ENCODE assay signal across 9 cellular contexts in genomic region chr10:3887404-3887803, GRCh38.
A peak's percentile ranks its signal among the peaks of the same experiment; 100 is the strongest.
DNase-seq lines count a peak whose midpoint lies in the region; ATAC-seq, FAIRE-seq and TF ChIP-seq lines count a peak whose summit lies in the region.
"Had no signal": no experiment of that assay in that cellular context is flagged by ENCODE, and none has a peak within 500 bp of the region (broad histone marks: within the 10 kb centered on the region; RNA-seq: fewer than 3 reads in every experiment).

No MANE protein-coding gene starts in this region.

- 97% methylated on average over 7 of the region's 7 CpGs for WGBS in HepG2 (ENCODE audit: low lambda C conversion rate)

- BruUV-seq in HepG2 (replicated peaks; lab: Mats Ljungman, UMichigan), result no TSS peak

- H3K9ac ChIP-seq in HepG2 (ENCODE audit: insufficient read depth, low read depth, low read length), result peak overlapping the region; percentile 78

- peaks cover 68% of the 10 kb centered on the region for H3K4me1 ChIP-seq in HepG2 (ENCODE audit: insufficient read depth, low read length)
- peaks cover 0 to 40% (median 22%) of the 10 kb centered on the region in 4 donors for H3K4me1 ChIP-seq in tibial artery

- no peaks in the 10 kb centered on the region for H3K9me3 ChIP-seq in HepG2 (ENCODE audit: low read length)
- no peaks in the 10 kb centered on the region for H3K9me3 ChIP-seq in tibial artery

- peak overlapping the region; percentile 96 for H3K27ac Mint-ChIP-seq in activated T-cell treated with anti-CD3 and anti-CD28 coated beads, Interleukin-2, amount 50 U/mL, for 72 hours
- no peak overlapping the region for H3K27ac Mint-ChIP-seq in endothelial cell (ENCODE audit: unreplicated experiment)

- peak; percentile 31 for DNase-seq in activated CD4-positive, alpha-beta T cell treated with anti-CD3 and anti-CD28 coated beads, Interleukin-2, amount 50 U/mL, for 1 hour
- DNase-seq in activated CD4-positive, alpha-beta T cell treated with anti-CD3 and anti-CD28 coated beads for 4 hours, result no peak
- no peak for DNase-seq in activated T-cell treated with anti-CD3 and anti-CD28 coated beads, Interleukin-2, amount 50 U/mL, for 72 hours
- DNase-seq in HepG2 (ENCODE audit: low spot score) (no peak), tibial artery (no peak), AG08396 (ENCODE audit: low spot score) (no peak), NCI-H526 treated with DMSO at 0.1 percent for 48 hours (lab: John Stamatoyannopoulos, UW) (no peak), endothelial cell (ENCODE audit: low spot score) (no peak)
- DNase-seq: Karpas-422 had no signal

- TF ChIP-seq RAD21 in HepG2 (CRISPR knock-in tag; IDR thresholded peaks at IDR 0.05), result no peak

- H3K27me3 ChIP-seq in HepG2 (ENCODE audit: control insufficient read depth in 1 of 2, insufficient read depth in 2 of 2, low read length in 2 of 2), result no peaks in the 10 kb centered on the region
- no peaks in the 10 kb centered on the region for H3K27me3 ChIP-seq in tibial artery

- no peak for ATAC-seq in activated T-cell treated with anti-CD3 and anti-CD28 coated beads, Interleukin-2, amount 50 U/mL, for 72 hours (replicated peaks in 1 of 2)
- ATAC-seq in HepG2, result no peak

- CTCF ChIA-PET in HepG2 (lab: Yijun Ruan, JAX; ENCODE audit: low intra/inter-chr PET ratio, low total read pairs), result no interaction called here

- H3K27me3 Mint-ChIP-seq in activated T-cell treated with anti-CD3 and anti-CD28 coated beads, Interleukin-2, amount 50 U/mL, for 72 hours (ENCODE audit: low read depth), result no peaks in the 10 kb centered on the region
- peaks cover 3% of the 10 kb centered on the region for H3K27me3 Mint-ChIP-seq in endothelial cell (ENCODE audit: unreplicated experiment)

- H2AFZ ChIP-seq in HepG2 (ENCODE audit: low read length), result no peak overlapping the region

- no peaks in the 10 kb centered on the region for H3K79me2 ChIP-seq in HepG2 (ENCODE audit: insufficient read depth, low read length)

- H3K4me2 ChIP-seq in HepG2 (ENCODE audit: low read depth, low read length), result peak overlapping the region; percentile 60

- POLR2A ChIA-PET in HepG2 (lab: Yijun Ruan, JAX), result interaction anchor here (2.8 to 7.0 kb wide), 3 partner anchors 36 to 103 kb away, joined by 23 to 116 read pairs (median 52); partner anchors contain the start of gene KLF6

- TF ChIP-seq CTCF in HepG2 (CRISPR knock-in tag; IDR thresholded peaks at IDR 0.05), result no peak
- TF ChIP-seq CTCF in tibial artery (IDR thresholded peaks at IDR 0.05), result no peak
- no peak for TF ChIP-seq CTCF in endothelial cell (IDR thresholded peaks at IDR 0.05; ENCODE audit: unreplicated experiment)

- H3K36me3 ChIP-seq in HepG2 (replicated peaks in 1 of 2; ENCODE audit: control insufficient read depth in 1 of 2, insufficient read depth in 2 of 2, low read length in 2 of 2) (no peaks in the 10 kb centered on the region), tibial artery (no peaks in the 10 kb centered on the region)

- peaks cover 0 to 5% of the 10 kb centered on the region in 2 donors for H3K9me3 Mint-ChIP-seq in activated T-cell treated with anti-CD3 and anti-CD28 coated beads, Interleukin-2, amount 50 U/mL, for 72 hours
- no peaks in the 10 kb centered on the region for H3K9me3 Mint-ChIP-seq in endothelial cell (ENCODE audit: unreplicated experiment)

- H3K4me1 Mint-ChIP-seq in activated T-cell treated with anti-CD3 and anti-CD28 coated beads, Interleukin-2, amount 50 U/mL, for 72 hours (ENCODE audit: low read depth), result peaks cover 54% of the 10 kb centered on the region
- peaks cover 20% of the 10 kb centered on the region for H3K4me1 Mint-ChIP-seq in endothelial cell (ENCODE audit: unreplicated experiment)

- in situ Hi-C loops in HepG2 (cut with HindIII; ENCODE audit: extremely low pct_ligation_motif_present, low pct_unique_long_range_greater_than_20kb), result loop anchor here (5.0 kb wide), 1 partner anchor 105 kb away; no protein-coding TSS in a partner anchor

- no peak for TF ChIP-seq POLR2A in HepG2 (IDR thresholded peaks at IDR 0.05; ENCODE audit: insufficient read depth in 1 of 2, low read depth in 2 of 2, low read length in 2 of 2)

- TF ChIP-seq EP300 in HepG2 (IDR thresholded peaks at IDR 0.05; ENCODE audit: low read depth in 2 of 2, low read length in 2 of 2) (no peak), HepG2 (CRISPR knock-in tag; IDR thresholded peaks at IDR 0.05; ENCODE audit: borderline replicate concordance) (no peak)

- peaks cover 1 to 3% of the 10 kb centered on the region in 2 donors for H3K36me3 Mint-ChIP-seq in activated T-cell treated with anti-CD3 and anti-CD28 coated beads, Interleukin-2, amount 50 U/mL, for 72 hours (ENCODE audit: insufficient read depth in 2 of 2)
- no peaks in the 10 kb centered on the region for H3K36me3 Mint-ChIP-seq in endothelial cell (ENCODE audit: low read depth, unreplicated experiment)

- peak overlapping the region in 1 of 3 experiments; percentile 39; a peak in 1 of 6 replicates for H3K4me3 ChIP-seq in HepG2 (replicated peaks in 1 of 3; ENCODE audit: insufficient read depth in 1 of 3, low read depth in 2 of 3, low read length in 3 of 3)
- peak overlapping the region in 1 of 2 donors; percentile 18 for H3K4me3 ChIP-seq in tibial artery

- FAIRE-seq in HepG2 (lab: Jason Lieb, UNC), result no peak

- H3K27ac ChIP-seq in HepG2 (ENCODE audit: extremely low read length, insufficient read depth, low read length) (peak overlapping the region; percentile 78), tibial artery (peak overlapping the region; percentile 80 to 85)

- H4K20me1 ChIP-seq in HepG2 (ENCODE audit: insufficient read depth, low read length), result no peaks in the 10 kb centered on the region

- intact Hi-C loops in HepG2 (cut with micrococcal nuclease; ENCODE audit: unreplicated experiment), result loop anchor here (2.0 to 5.0 kb wide), 2 partner anchors 35 to 75 kb away; no protein-coding TSS in a partner anchor
- intact Hi-C loops in tibial artery (cut with DNase I; ENCODE audit: low total_unique reads), result no loop called here

- peak overlapping the region; percentile 69 to 92 for H3K4me3 Mint-ChIP-seq in activated T-cell treated with anti-CD3 and anti-CD28 coated beads, Interleukin-2, amount 50 U/mL, for 72 hours
- H3K4me3 Mint-ChIP-seq in endothelial cell (ENCODE audit: unreplicated experiment), result no peak overlapping the region

TF ChIP-seq in HepG2, 621 proteins besides CTCF, POLR2A, EP300 and RAD21:
- TF ChIP-seq ZEB1 (IDR thresholded peaks at IDR 0.05; ENCODE audit: insufficient replicate concordance, low read depth) (no peak), PRPF4 (IDR thresholded peaks at IDR 0.05; ENCODE audit: low read depth, low read length, poor library complexity, severe bottlenecking) (peak; percentile 30), ZNF770 (CRISPR knock-in tag; IDR thresholded peaks at IDR 0.05) (peak; percentile 49; the same call in 1 of the 2 replicates), ZNF687 (CRISPR knock-in tag; IDR thresholded peaks at IDR 0.05) (peak; percentile 20; the same call in 1 of the 2 replicates), GABPA (IDR thresholded peaks at IDR 0.05; ENCODE audit: low read depth, low read length) (no peak), GABPA (CRISPR knock-in tag; IDR thresholded peaks at IDR 0.05; ENCODE audit: low read depth) (no peak)
